Comparison of ENCODE assay signal across 27 cellular contexts in the genomic region with DNA sequence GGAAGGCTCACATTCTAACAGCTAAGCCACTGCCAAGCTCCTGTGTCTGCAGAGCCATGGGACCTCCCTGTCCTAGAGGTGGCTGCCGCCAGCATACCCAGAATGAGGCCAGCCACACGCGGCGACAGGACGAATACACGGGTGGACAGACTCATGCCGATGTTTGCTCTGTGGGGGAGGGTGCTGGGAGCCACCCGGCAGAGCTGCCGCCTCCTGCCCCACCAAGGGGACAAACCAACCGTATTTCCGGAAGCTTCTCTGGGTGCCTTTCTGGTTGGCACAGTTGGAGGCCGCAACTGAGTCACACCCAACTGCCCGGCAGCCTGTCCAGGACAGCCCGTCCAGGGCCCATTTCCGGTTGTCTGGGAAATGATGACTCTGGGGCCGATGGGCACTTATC. TPM values are rescaled to one million over a fixed set of nuclear protein-coding genes. Genes with fewer than 3 reads are reported as not detected.
A peak's percentile ranks its signal among the peaks of the same experiment; 100 is the strongest.
DNase-seq lines count a peak whose midpoint lies in the region; ATAC-seq, FAIRE-seq and TF ChIP-seq lines count a peak whose summit lies in the region.
"Had no signal": no experiment of that assay in that cellular context is flagged by ENCODE, and none has a peak within 500 bp of the region (broad histone marks: within the 10 kb centered on the region; RNA-seq: fewer than 3 reads in every experiment).

No MANE protein-coding gene starts in this region.

- H2BK20ac ChIP-seq in H1 (ENCODE audit: low read length), result no peak overlapping the region

- TF ChIP-seq POLR2A in H1 (IDR thresholded peaks at IDR 0.05; ENCODE audit: control extremely low read depth in 1 of 2, low read depth in 2 of 2, low read length in 2 of 2), result no peak

- H3K4ac ChIP-seq in H1 (replicated peaks; ENCODE audit: insufficient read length, low read depth, low read length), result no peak overlapping the region
- no peak overlapping the region for H3K4ac ChIP-seq in trophoblast cell (ENCODE audit: low read depth, low read length)

- DNase-seq in left cardiac atrium (peak; percentile 17), cardiac septum (ENCODE audit: low spot score) (no peak), GM23248 (peak; percentile 61), H1 (ENCODE audit: low read depth in 1 of 2, low spot score in 2 of 2) (no peak), trophoblast cell (no peak), mammary epithelial cell (no peak), AG08395 (ENCODE audit: low spot score) (no peak), SW480 (ENCODE audit: low spot score) (no peak)
- DNase-seq: AML-193; C1 segment of cervical spinal cord; CD8-positive, alpha-beta memory T cell; DMS 273 treated with DMSO at 0.1 percent for 48 hours; DMS79; EL; GDM1; KBM-7; NCI-H1105 treated with DMSO at 0.1 percent for 48 hours; NCI-H146; NCI-H1930; NCI-H446 treated with DMSO at 0.1 percent for 48 hours; NCI-H69; RPMI8226; SIG-M5; SW 1271 had no signal

- TF ChIP-seq CTCF in H1 (IDR thresholded peaks at IDR 0.05; ENCODE audit: control extremely low read depth in 1 of 3, insufficient read depth in 1 of 3, low read depth in 1 of 3, low read length in 3 of 3) (no peak), mammary epithelial cell (conservative IDR thresholded peaks at IDR 0.05 in 1 of 2, IDR thresholded peaks at IDR 0.05 in 1 of 2; ENCODE audit: extremely low read depth in 1 of 2, insufficient read depth in 1 of 2, low read depth in 1 of 2, low read length in 2 of 2) (no peak)

- H3K79me2 ChIP-seq in GM23248 (ENCODE audit: insufficient read depth) (no peaks in the 10 kb centered on the region), H1 (ENCODE audit: control insufficient read depth in 1 of 2, insufficient read depth in 2 of 2, low read length in 2 of 2) (no peaks in the 10 kb centered on the region), trophoblast cell (ENCODE audit: control insufficient read depth, insufficient read depth, low read length, poor library complexity) (no peaks in the 10 kb centered on the region), mammary epithelial cell (ENCODE audit: insufficient read depth, low read length) (no peaks in the 10 kb centered on the region)

- BruUV-seq in mammary epithelial cell (replicated peaks; lab: Mats Ljungman, UMichigan), result no TSS peak

- H3K36me3 ChIP-seq in GM23248 (ENCODE audit: low read depth), result no peaks in the 10 kb centered on the region
- no peaks in the 10 kb centered on the region for H3K36me3 ChIP-seq in H1 (ENCODE audit: control insufficient read depth in 2 of 4, insufficient read depth in 4 of 4, low read length in 3 of 4)
- H3K36me3 ChIP-seq in trophoblast cell (ENCODE audit: control insufficient read depth in 1 of 2, insufficient read depth in 2 of 2, low read length in 2 of 2), result peaks cover 0 to 6% of the 10 kb centered on the region in 2 experiments
- H3K36me3 ChIP-seq in mammary epithelial cell (ENCODE audit: insufficient read depth, low read length), result no peaks in the 10 kb centered on the region

- 28 to 29% methylated on average over 16 of the region's 16 CpGs for WGBS in GM23248 (ENCODE audit: low coverage in 1 of 2, low lambda C conversion rate in 2 of 2, missing lambda C conversion rate in 2 of 2), 2 experiments
- WGBS in H1 (ENCODE audit: extremely low coverage in 1 of 2, insufficient coverage in 1 of 2, insufficient read length in 1 of 2, insufficient replicate concordance in 2 of 2, low coverage in 1 of 2, low lambda C conversion rate in 2 of 2, missing lambda C conversion rate in 1 of 2), 2 experiments, result 93% methylated on average over 16 of the region's 16 CpGs; no CpG with 5 or more reads in 1 of the 2 experiments
- no CpG with 5 or more reads among the region's 16 CpGs for WGBS in trophoblast cell (ENCODE audit: extremely low coverage, insufficient coverage, insufficient read length)
- 82% methylated on average over 15 of the region's 16 CpGs for WGBS in mammary epithelial cell (ENCODE audit: low coverage, missing lambda C conversion rate)

- TF ChIP-seq RAD21 in H1 (IDR thresholded peaks at IDR 0.05 in 1 of 2, conservative IDR thresholded peaks at IDR 0.05 in 1 of 2; ENCODE audit: low read depth in 2 of 2, low read length in 2 of 2), result no peak

- H3K9me3 ChIP-seq in GM23248 (ENCODE audit: low read depth), result no peaks in the 10 kb centered on the region
- peaks cover 5 to 37% of the 10 kb centered on the region in 2 experiments; a peak in 3 of 4 replicates for H3K9me3 ChIP-seq in H1 (ENCODE audit: insufficient read depth in 2 of 2, low read depth in 1 of 2, low read length in 1 of 2)
- H3K9me3 ChIP-seq in trophoblast cell (ENCODE audit: insufficient read depth, low read depth, low read length), result peaks cover 29% of the 10 kb centered on the region
- H3K9me3 ChIP-seq in mammary epithelial cell (replicated peaks; ENCODE audit: insufficient read depth, low read length), result peaks cover 3% of the 10 kb centered on the region

- no peak overlapping the region for H4K12ac ChIP-seq in trophoblast cell (ENCODE audit: low read depth, low read length)

- H2BK5ac ChIP-seq in H1 (ENCODE audit: low read depth, low read length) (no peak overlapping the region), trophoblast cell (ENCODE audit: low read depth, low read length, poor library complexity) (no peak overlapping the region)

- CTCF ChIA-PET in H1 (lab: Charles Lee; ENCODE audit: partially characterized antibody) (interaction anchor here (0.6 to 2.0 kb wide), 8 partner anchors 29 to 274 kb away, joined by 3 to 9 read pairs (median 4); no protein-coding TSS in a partner anchor), mammary epithelial cell (lab: Charles Lee; ENCODE audit: low non-redundant PET) (no interaction called here)

- H3K9ac ChIP-seq in GM23248, result no peak overlapping the region
- no peak overlapping the region for H3K9ac ChIP-seq in H1 (replicated peaks in 1 of 4; ENCODE audit: extremely low read depth in 1 of 4, low read depth in 3 of 4, low read length in 3 of 4)
- no peak overlapping the region for H3K9ac ChIP-seq in trophoblast cell (ENCODE audit: low read length)
- no peak overlapping the region for H3K9ac ChIP-seq in mammary epithelial cell (ENCODE audit: insufficient read depth, low read length)

- H2BK120ac ChIP-seq in H1 (replicated peaks; ENCODE audit: low read depth, low read length) (no peak overlapping the region), trophoblast cell (ENCODE audit: insufficient read depth, low read length, poor library complexity) (no peak overlapping the region)

- no peaks in the 10 kb centered on the region for H3K9me2 ChIP-seq in GM23248 (ENCODE audit: insufficient read depth)

- H3K79me1 ChIP-seq in H1 (ENCODE audit: low read depth, low read length), result no peaks in the 10 kb centered on the region; the same call in 1 of the 2 replicates
- H3K79me1 ChIP-seq in trophoblast cell (ENCODE audit: low read length), result no peaks in the 10 kb centered on the region

- H3K23ac ChIP-seq in H1 (ENCODE audit: insufficient read length) (no peak overlapping the region), trophoblast cell (ENCODE audit: low read length) (no peak overlapping the region)

- no peak overlapping the region for H3K56ac ChIP-seq in H1 (replicated peaks; ENCODE audit: insufficient read length, low read depth, low read length)

- no peak overlapping the region for H2AFZ ChIP-seq in GM23248
- no peak overlapping the region for H2AFZ ChIP-seq in H1 (ENCODE audit: low read length)
- no peak overlapping the region for H2AFZ ChIP-seq in trophoblast cell (ENCODE audit: insufficient read depth, low read length, poor library complexity)
- H2AFZ ChIP-seq in mammary epithelial cell (ENCODE audit: low read depth, low read length), result no peak overlapping the region

- no peak overlapping the region for H3K14ac ChIP-seq in H1 (ENCODE audit: insufficient read length)
- no peak overlapping the region for H3K14ac ChIP-seq in trophoblast cell (ENCODE audit: low read length)

- H3K4me1 ChIP-seq in GM23248 (ENCODE audit: insufficient read depth) (peaks cover 8% of the 10 kb centered on the region), H1 (replicated peaks in 1 of 4; ENCODE audit: control insufficient read depth in 3 of 4, insufficient read depth in 4 of 4, low read length in 3 of 4) (peaks cover 0 to 2% (median 0%) of the 10 kb centered on the region in 4 experiments; a peak in 1 of 7 replicates), trophoblast cell (ENCODE audit: control insufficient read depth in 1 of 2, insufficient read depth in 2 of 2, low read length in 2 of 2) (no peaks in the 10 kb centered on the region), mammary epithelial cell (ENCODE audit: insufficient read depth, low read length) (peaks cover 3% of the 10 kb centered on the region)

- H3F3A ChIP-seq in GM23248 (ENCODE audit: insufficient read depth), result no peaks in the 10 kb centered on the region

- H3K27ac ChIP-seq in GM23248, result no peak overlapping the region
- H3K27ac ChIP-seq in H1 (ENCODE audit: low read depth, low read length), result no peak overlapping the region
- no peak overlapping the region for H3K27ac ChIP-seq in trophoblast cell (ENCODE audit: low read depth, low read length)
- no peak overlapping the region for H3K27ac ChIP-seq in mammary epithelial cell (ENCODE audit: insufficient read depth, low read depth, low read length)
- H3K27ac ChIP-seq: SK-N-MC had no signal

- H2AK5ac ChIP-seq in H1 (ENCODE audit: low read depth, low read length) (no peak overlapping the region), trophoblast cell (ENCODE audit: low read length) (no peak overlapping the region)

- H4K8ac ChIP-seq in H1 (ENCODE audit: extremely low read depth, insufficient read depth, low read length) (0 out of 2 replicates have a peak overlapping the region, but pooled peaks have one; percentile 3), trophoblast cell (ENCODE audit: low read depth, low read length) (no peak overlapping the region)

- H3K4me2 ChIP-seq in GM23248 (ENCODE audit: unreplicated experiment) (no peak overlapping the region), H1 (ENCODE audit: insufficient read depth in 1 of 2, low read depth in 2 of 2, low read length in 2 of 2) (no peak overlapping the region), trophoblast cell (ENCODE audit: low read length) (no peak overlapping the region), mammary epithelial cell (ENCODE audit: insufficient read depth, low read depth, low read length) (no peak overlapping the region)

- POLR2A ChIA-PET in H1 (lab: Charles Lee; ENCODE audit: partially characterized antibody), result interaction anchor here (1.2 kb wide), 1 partner anchor 9 kb away, joined by 6 read pairs; no protein-coding TSS in a partner anchor

- no peak overlapping the region for H4K5ac ChIP-seq in H1 (ENCODE audit: insufficient read length, low read depth, low read length)

- no peak overlapping the region for H4K91ac ChIP-seq in H1 (replicated peaks; ENCODE audit: insufficient read length, low read length)
- no peak overlapping the region for H4K91ac ChIP-seq in trophoblast cell (ENCODE audit: low read depth, low read length)

- no peak overlapping the region for H2BK15ac ChIP-seq in H1 (ENCODE audit: low read length)

- no peak for FAIRE-seq in H1 (lab: Jason Lieb, UNC)
- FAIRE-seq: GM12878 had no signal

- H4K20me1 ChIP-seq in GM23248 (ENCODE audit: insufficient read depth) (no peaks in the 10 kb centered on the region), H1 (replicated peaks in 1 of 2; ENCODE audit: control insufficient read depth in 1 of 2, insufficient read depth in 2 of 2, low read length in 2 of 2) (no peaks in the 10 kb centered on the region), mammary epithelial cell (ENCODE audit: insufficient read depth, low read length) (no peaks in the 10 kb centered on the region)

- dilution Hi-C loops in mammary epithelial cell (cut with HindIII; ENCODE audit: low sequenced_read_pairs), result loop anchor here (5.0 to 10.0 kb wide), 2 partner anchors 81 to 91 kb away; a partner anchor contains a TSS

- no peaks in the 10 kb centered on the region for H3K27me3 ChIP-seq in GM23248 (replicated peaks; ENCODE audit: insufficient read depth)
- no peaks in the 10 kb centered on the region for H3K27me3 ChIP-seq in H1 (replicated peaks in 1 of 4; ENCODE audit: control insufficient read depth in 3 of 4, extremely low read depth in 1 of 4, insufficient read depth in 3 of 4, low read length in 3 of 4)
- H3K27me3 ChIP-seq in trophoblast cell (ENCODE audit: insufficient read depth, low read length), result no peaks in the 10 kb centered on the region
- H3K27me3 ChIP-seq in mammary epithelial cell (ENCODE audit: insufficient read depth, low read length), result no peaks in the 10 kb centered on the region

- TF ChIP-seq EP300 in H1 (IDR thresholded peaks at IDR 0.05; ENCODE audit: borderline replicate concordance in 1 of 2, low read depth in 2 of 2, low read length in 2 of 2), result no peak

- H2BK12ac ChIP-seq in H1 (ENCODE audit: low read depth, low read length) (no peak overlapping the region), trophoblast cell (ENCODE audit: low read length) (no peak overlapping the region)

- H3K18ac ChIP-seq in H1 (ENCODE audit: extremely low read depth, low read length) (no peak overlapping the region), trophoblast cell (ENCODE audit: low read length) (no peak overlapping the region)

- intact Hi-C loops in left cardiac atrium (cut with DNase I) (no loop called here), cardiac septum (cut with DNase I) (no loop called here), mammary epithelial cell (cut with micrococcal nuclease) (no loop called here)

- H3K23me2 ChIP-seq in H1 (ENCODE audit: low read depth, low read length), result no peaks in the 10 kb centered on the region

- H3K4me3 ChIP-seq in GM23248, result no peak overlapping the region
- no peak overlapping the region for H3K4me3 ChIP-seq in H1 (ENCODE audit: extremely low read depth in 1 of 4, insufficient read depth in 2 of 4, low read depth in 3 of 4, low read length in 4 of 4)
- H3K4me3 ChIP-seq in trophoblast cell (ENCODE audit: low read depth, low read length), result peak overlapping the region; percentile 20
- no peak overlapping the region for H3K4me3 ChIP-seq in mammary epithelial cell (replicated peaks in 1 of 3; ENCODE audit: insufficient read depth in 1 of 3, low read depth in 2 of 3, low read length in 3 of 3)
- H3K4me3 ChIP-seq: GM12878, SK-N-MC had no signal

- no peak for ATAC-seq in left cardiac atrium
- ATAC-seq: GM12878 had no signal

- in situ Hi-C loops in GM23248 (cut with MboI) (no loop called here), mammary epithelial cell (cut with MboI; ENCODE audit: low sequenced_read_pairs in 2 of 2) (no loop called here)

RNA-seq across cellular contexts. Expression of a gene that starts 20.3 kb away (rescaled TPM):
- total RNA-seq in left cardiac atrium (1 to 10 TPM in 1 of 2 donors, under 1 TPM in 1; 0.65 to 1.4 TPM), cardiac septum (0.40 TPM), mammary epithelial cell (under 1 TPM; 0.26 to 0.33 TPM)
- total RNA-seq in GM23248 (2014; rRNA removed; shearing (Covaris generic)), result 6.6 TPM in 1 of 2 replicates, not detected in the other
- polyA plus RNA-seq in GM23248 (2016; fragmentation: Nextera tagmentation; extraction: Ambion mirVana) (1.7 and 1.8 TPM in 2 replicates), H1 (2011; rRNA removed) (0.23 and 0.60 TPM in 2 replicates), mammary epithelial cell (0.09 TPM)
- 0.21 and 0.28 TPM in 2 replicates for total RNA-seq in H1 (2021; fragmentation: NEBNext Ultra II Directional; extraction: Animal tissue kit (Norgen Biotek cat#: 25700))
- 0.21 TPM for polyA plus RNA-seq in H1 (2011; cell fraction: cytosol; rRNA removed)
- 1.2 TPM for polyA plus RNA-seq in H1 (2011; cell fraction: nucleus; rRNA removed)
- 0.09 to 0.21 TPM (median 0.11 TPM) in 3 of 4 replicates, not detected in the other for polyA plus RNA-seq in H1 (2012, experiment 1 of 2)
- 0.04 TPM for polyA plus RNA-seq in H1 (2012, experiment 2 of 2)
- polyA plus RNA-seq in H1 (2013, experiment 1 of 2), result 0.06 TPM
- polyA plus RNA-seq in H1 (2013, experiment 2 of 2), result 0.04 TPM
- 0.46 and 0.69 TPM in 2 replicates for polyA minus RNA-seq in H1 (2011; rRNA and poly(A)+ RNA removed)
- polyA minus RNA-seq in H1 (2011; cell fraction: cytosol; rRNA and poly(A)+ RNA removed), result 0.29 TPM
- 0.80 TPM for polyA minus RNA-seq in H1 (2011; cell fraction: nucleus; rRNA and poly(A)+ RNA removed)
- polyA plus RNA-seq in trophoblast cell (2013), result 0.12 and 0.15 TPM in 2 replicates
- not detected for polyA minus RNA-seq in mammary epithelial cell
- total RNA-seq: H4 had no signal

Comparison
In these comparisons a context has a peak if more than half of its experiments do, and no peak if none do; other contexts are left out.
1. DNase-seq: peak in left cardiac atrium (single experiment) and GM23248 (single experiment); none in cardiac septum (single experiment), H1 (0 of 2), trophoblast cell (0 of 2), mammary epithelial cell (single experiment), AG08395 (single experiment) and SW480 (single experiment).